16 cellular contexts compared by ENCODE assay signal in the genomic region with DNA sequence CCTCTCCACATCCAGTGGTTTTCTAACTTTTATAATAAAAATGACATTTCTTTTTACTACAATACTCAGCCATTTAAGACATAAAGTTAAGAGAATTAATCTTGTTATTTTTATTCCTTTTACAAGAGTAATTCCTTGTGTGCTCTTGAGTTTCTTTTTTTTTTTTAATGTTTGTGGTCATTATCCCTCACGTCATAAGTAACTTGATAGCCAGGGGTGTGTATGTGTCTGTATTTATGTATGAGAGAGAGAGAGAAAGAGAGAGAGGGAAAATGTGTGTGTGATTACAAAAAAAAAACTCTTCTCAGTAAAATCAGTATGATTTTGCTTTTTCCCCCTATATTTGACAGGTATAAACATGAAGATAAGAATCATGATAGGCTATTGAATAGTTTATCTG.
"Had no signal": no experiment of that assay in that cellular context is flagged by ENCODE, and none has a peak within 500 bp of the region (broad histone marks: within the 10 kb centered on the region; RNA-seq: fewer than 3 reads in every experiment).

No MANE protein-coding gene starts in this region.

- ATAC-seq: activated CD8-positive, alpha-beta T cell treated with anti-CD3 and anti-CD28 coated beads for 36 hours; body of pancreas; effector memory CD8-positive, alpha-beta T cell; natural killer cell; psoas muscle; right cardiac atrium had no signal

- H3K4me3 ChIP-seq: body of pancreas, ovary, psoas muscle, skin epidermis, suprapubic skin, transverse colon, vagina had no signal

- H3K27ac ChIP-seq: body of pancreas, ovary, psoas muscle, skin epidermis, suprapubic skin, transverse colon, vagina had no signal

- DNase-seq: activated CD4-positive, alpha-beta T cell treated with anti-CD3 and anti-CD28 coated beads, Interleukin-2, amount 10 ng/mL, durations not matched to agents 24 days and 14 days; activated CD8-positive, alpha-beta T cell treated with anti-CD3 and anti-CD28 coated beads for 36 hours; activated naive CD4-positive, alpha-beta T cell treated with anti-CD3 and anti-CD28 coated beads for 36 hours; activated T-cell treated with anti-CD3 and anti-CD28 coated beads, Interleukin-2, amount 50 U/mL, for 1 hour; body of pancreas; caudate nucleus; effector memory CD8-positive, alpha-beta T cell; mesenchymal stem cell; natural killer cell; ovary; psoas muscle; right cardiac atrium; transverse colon had no signal

- H3K9me3 ChIP-seq: body of pancreas, ovary, vagina had no signal

- H3K36me3 ChIP-seq: ovary, suprapubic skin, transverse colon, vagina had no signal
